In the genomic region with DNA sequence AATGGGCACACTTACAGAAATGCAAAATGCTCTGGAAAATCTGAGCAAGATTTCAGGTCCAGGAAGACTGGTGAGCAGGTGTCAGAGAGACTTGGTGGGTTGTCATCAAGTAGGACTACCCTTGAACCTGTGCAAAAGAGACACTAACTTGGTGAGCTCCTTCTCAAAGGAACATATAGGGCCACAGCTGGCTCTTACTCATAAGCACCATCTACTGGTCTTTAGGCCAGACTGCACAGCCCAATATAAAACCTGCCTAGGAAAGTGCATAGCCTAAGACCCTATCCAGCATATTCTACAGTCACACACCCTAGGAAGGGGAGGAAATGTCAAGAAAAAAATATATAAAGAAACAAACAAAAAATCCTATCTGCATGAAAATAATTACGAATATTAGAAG, we compare ENCODE assay signal across 9 cellular contexts. TPM values are rescaled to one million over a fixed set of nuclear protein-coding genes. Genes with fewer than 3 reads are reported as not detected.
A peak's percentile ranks its signal among the peaks of the same experiment; 100 is the strongest.
DNase-seq lines count a peak whose midpoint lies in the region; ATAC-seq and TF ChIP-seq lines count a peak whose summit lies in the region.
"Had no signal": no experiment of that assay in that cellular context is flagged by ENCODE, and none has a peak within 500 bp of the region (broad histone marks: within the 10 kb centered on the region; RNA-seq: fewer than 3 reads in every experiment).

No MANE protein-coding gene starts in this region.

- no peak for TF ChIP-seq POLR2A in NB4 (IDR thresholded peaks at IDR 0.05; ENCODE audit: extremely low read depth, insufficient read length)

- intact Hi-C loops in activated CD4-positive, alpha-beta T cell treated with anti-CD3 and anti-CD28 coated beads, Interleukin-2, amount 10 ng/mL, durations not matched to agents 24 days and 14 days (cut with micrococcal nuclease) = no loop called here

- no peak overlapping the region for H3K27ac Mint-ChIP-seq in activated CD4-positive, alpha-beta T cell treated with anti-CD3 and anti-CD28 coated beads, Interleukin-2, amount 10 ng/mL, durations not matched to agents 24 days and 14 days
- no peak overlapping the region for H3K27ac Mint-ChIP-seq in naive thymus-derived CD8-positive, alpha-beta T cell

- ATAC-seq in naive thymus-derived CD8-positive, alpha-beta T cell = peak; percentile 60 to 79

- DNase-seq in activated CD4-positive, alpha-beta T cell treated with anti-CD3 and anti-CD28 coated beads, Interleukin-2, amount 10 ng/mL, durations not matched to agents 24 days and 14 days = peak; percentile 61
- no peak for DNase-seq in activated CD4-positive, alpha-beta T cell treated with anti-CD3 and anti-CD28 coated beads, Interleukin-2, amount 50 U/mL, for 48 hours
- DNase-seq in H7 = peak; percentile 29
- DNase-seq in NB4 (ENCODE audit: low read depth) = peak; percentile 56
- DNase-seq in cerebellar cortex (ENCODE audit: low spot score) = peak; percentile 13
- DNase-seq in naive thymus-derived CD8-positive, alpha-beta T cell = peak in 2 of 10 donors; percentile 3 to 5
- no peak for DNase-seq in activated effector memory CD4-positive, alpha-beta T cell treated with Interleukin-2 at 50 U/mL for 16 hours
- DNase-seq in NK-92 treated with Interleukin-12 subunit alpha and Interleukin-12 subunit beta, amount 100 ng/mL, for 24 hours (lab: John Stamatoyannopoulos, UW) = no peak

- TF ChIP-seq CTCF in NB4 (IDR thresholded peaks at IDR 0.05; ENCODE audit: low read depth, low read length) = peak; percentile 85

- H3K36me3 Mint-ChIP-seq in activated CD4-positive, alpha-beta T cell treated with anti-CD3 and anti-CD28 coated beads, Interleukin-2, amount 10 ng/mL, durations not matched to agents 24 days and 14 days (ENCODE audit: low read depth) = no peaks in the 10 kb centered on the region
- peaks cover 0 to 16% (median 5%) of the 10 kb centered on the region in 3 donors for H3K36me3 Mint-ChIP-seq in naive thymus-derived CD8-positive, alpha-beta T cell

- no peaks in the 10 kb centered on the region for H3K27me3 ChIP-seq in H7 (ENCODE audit: control insufficient read depth, insufficient read depth, low read length)

- H3K4me3 ChIP-seq in H7 (ENCODE audit: insufficient read depth, low read depth, low read length) (no peak overlapping the region), NB4 (ENCODE audit: low read depth, low read length) (no peak overlapping the region)

- H3K4me1 Mint-ChIP-seq in activated CD4-positive, alpha-beta T cell treated with anti-CD3 and anti-CD28 coated beads, Interleukin-2, amount 10 ng/mL, durations not matched to agents 24 days and 14 days = no peaks in the 10 kb centered on the region
- H3K4me1 Mint-ChIP-seq in naive thymus-derived CD8-positive, alpha-beta T cell = peaks cover 0 to 13% (median 8%) of the 10 kb centered on the region in 4 donors

- no peaks in the 10 kb centered on the region for H3K36me3 ChIP-seq in H7 (replicated peaks; ENCODE audit: control insufficient read depth, insufficient read depth, low read length)

- no peak overlapping the region for H3K4me3 Mint-ChIP-seq in activated CD4-positive, alpha-beta T cell treated with anti-CD3 and anti-CD28 coated beads, Interleukin-2, amount 10 ng/mL, durations not matched to agents 24 days and 14 days
- no peak overlapping the region for H3K4me3 Mint-ChIP-seq in naive thymus-derived CD8-positive, alpha-beta T cell

- POLR2A ChIA-PET in naive thymus-derived CD8-positive, alpha-beta T cell (lab: Charles Lee) = no interaction called here

- H3K27me3 Mint-ChIP-seq in activated CD4-positive, alpha-beta T cell treated with anti-CD3 and anti-CD28 coated beads, Interleukin-2, amount 10 ng/mL, durations not matched to agents 24 days and 14 days = peaks cover 4% of the 10 kb centered on the region
- peaks cover 0 to 13% (median 6%) of the 10 kb centered on the region in 5 donors for H3K27me3 Mint-ChIP-seq in naive thymus-derived CD8-positive, alpha-beta T cell

- H3K9me3 Mint-ChIP-seq in activated CD4-positive, alpha-beta T cell treated with anti-CD3 and anti-CD28 coated beads, Interleukin-2, amount 10 ng/mL, durations not matched to agents 24 days and 14 days = no peaks in the 10 kb centered on the region
- peaks cover 0 to 13% (median 0%) of the 10 kb centered on the region in 9 donors for H3K9me3 Mint-ChIP-seq in naive thymus-derived CD8-positive, alpha-beta T cell

RNA-seq across cellular contexts. Expression of a gene that starts 18.2 kb away (rescaled TPM):
- total RNA-seq in activated CD4-positive, alpha-beta T cell treated with anti-CD3 and anti-CD28 coated beads, Interleukin-2, amount 10 ng/mL, durations not matched to agents 24 days and 14 days = not detected in 2 replicates
- total RNA-seq in H7 (2014; rRNA removed; shearing (Covaris generic)) = not detected in 2 replicates
- total RNA-seq in naive thymus-derived CD8-positive, alpha-beta T cell = not detected
- polyA plus RNA-seq in naive thymus-derived CD8-positive, alpha-beta T cell = under 1 TPM in 1 of 3 donors, not detected in 2; 0.11 TPM

RNA-seq across cellular contexts. Expression of a gene that starts 57.5 kb away (rescaled TPM):
- total RNA-seq in activated CD4-positive, alpha-beta T cell treated with anti-CD3 and anti-CD28 coated beads, Interleukin-2, amount 10 ng/mL, durations not matched to agents 24 days and 14 days = not detected in 2 replicates
- not detected in 2 replicates for total RNA-seq in H7 (2014; rRNA removed; shearing (Covaris generic))
- total RNA-seq in naive thymus-derived CD8-positive, alpha-beta T cell = not detected
- polyA plus RNA-seq in naive thymus-derived CD8-positive, alpha-beta T cell = not detected
- polyA plus RNA-seq: thymus had no signal

Comparison
In these comparisons a context has a peak if more than half of its experiments do, and no peak if none do; other contexts are left out.
1. DNase-seq: peak in activated CD4-positive, alpha-beta T cell treated with anti-CD3 and anti-CD28 coated beads, Interleukin-2, amount 10 ng/mL, durations not matched to agents 24 days and 14 days (single experiment), H7 (single experiment), NB4 (single experiment) and cerebellar cortex (single experiment); none in activated CD4-positive, alpha-beta T cell treated with anti-CD3 and anti-CD28 coated beads, Interleukin-2, amount 50 U/mL, for 48 hours (0 of 2), activated effector memory CD4-positive, alpha-beta T cell treated with Interleukin-2 at 50 U/mL for 16 hours (single experiment) and NK-92 treated with Interleukin-12 subunit alpha and Interleukin-12 subunit beta, amount 100 ng/mL, for 24 hours (single experiment).